ENCODE assay signal across 9 cellular contexts in the genomic region with DNA sequence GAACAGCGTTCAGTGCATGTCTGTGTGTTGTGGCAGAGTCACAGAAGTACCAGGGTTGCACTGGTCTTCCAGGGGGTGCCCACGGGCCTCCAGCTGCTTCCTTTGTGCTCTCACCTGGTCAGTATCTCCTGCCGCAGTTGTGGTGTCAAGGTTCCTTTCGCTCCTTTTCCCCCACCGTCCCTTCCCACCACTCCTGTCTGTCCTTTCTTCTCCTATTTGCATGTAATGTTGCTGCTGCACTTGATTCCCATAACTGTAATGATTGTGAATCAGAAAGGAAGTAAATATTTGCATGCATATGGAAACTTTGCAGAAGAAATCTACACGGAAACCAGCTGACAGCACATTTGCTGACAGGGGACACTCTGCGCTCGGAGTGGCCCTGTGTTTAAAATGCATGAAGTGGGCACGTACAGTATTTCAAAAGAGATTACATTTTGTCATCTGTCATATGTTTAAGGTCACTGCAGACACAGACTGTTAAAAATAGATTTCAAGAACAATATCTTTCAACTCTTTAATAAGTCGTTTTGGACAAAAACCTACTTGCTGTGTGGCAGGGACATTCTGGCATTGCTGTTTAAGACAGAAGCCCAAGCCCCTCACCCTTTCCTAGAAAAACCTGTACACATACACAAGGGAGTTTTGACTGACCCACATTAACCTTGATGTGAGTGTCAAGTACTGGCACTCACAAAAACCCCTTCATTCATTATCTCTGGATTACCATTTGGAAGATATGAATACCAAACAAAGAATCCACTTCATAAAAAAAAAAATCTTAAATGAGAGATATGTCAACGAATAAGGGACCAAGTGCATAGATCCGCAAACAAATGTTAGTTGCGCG.
DNase-seq lines count a peak whose midpoint lies in the region; ATAC-seq and TF ChIP-seq lines count a peak whose summit lies in the region.
"Had no signal": no experiment of that assay in that cellular context is flagged by ENCODE, and none has a peak within 500 bp of the region (broad histone marks: within the 10 kb centered on the region; RNA-seq: fewer than 3 reads in every experiment).

No MANE protein-coding gene starts in this region.

- no peaks in the 10 kb centered on the region for H3K9me3 ChIP-seq in lower lobe of right lung

- H3K27ac ChIP-seq in lower lobe of right lung: peak overlapping the region; percentile 51

- H3K4me1 ChIP-seq in lower lobe of right lung: peaks cover 13% of the 10 kb centered on the region

- DNase-seq in lower lobe of right lung: no peak
- no peak for DNase-seq in T-helper 9 cell
- no peak for DNase-seq in MV-4-11 (lab: John Stamatoyannopoulos, UW)
- no peak for DNase-seq in amniotic stem cell (lab: John Stamatoyannopoulos, UW)
- no peak for DNase-seq in RPMI8226
- DNase-seq: activated CD4-positive, CD25-positive, alpha-beta regulatory T cell had no signal

- H3K4me3 ChIP-seq in lower lobe of right lung: peak overlapping the region; percentile 27

- no peak for TF ChIP-seq CTCF in lower lobe of right lung (IDR thresholded peaks at IDR 0.05)

- ATAC-seq in GM18511 (IDR thresholded peaks at IDR 0.05; ENCODE audit: unreplicated experiment) (peak; percentile 94), GM21528 (IDR thresholded peaks at IDR 0.05; ENCODE audit: low FRiP score, unreplicated experiment) (peak; percentile 78), HG03521 (IDR thresholded peaks at IDR 0.05; ENCODE audit: unreplicated experiment) (peak; percentile 60), lower lobe of right lung (peak; percentile 31 to 61)

- no peaks in the 10 kb centered on the region for H3K27me3 ChIP-seq in lower lobe of right lung (ENCODE audit: low read depth)

- H3K36me3 ChIP-seq in lower lobe of right lung: no peaks in the 10 kb centered on the region

- intact Hi-C loops in lower lobe of right lung (cut with DNase I): no loop called here
